ENCODE assay signal across 10 cellular contexts in the genomic region with DNA sequence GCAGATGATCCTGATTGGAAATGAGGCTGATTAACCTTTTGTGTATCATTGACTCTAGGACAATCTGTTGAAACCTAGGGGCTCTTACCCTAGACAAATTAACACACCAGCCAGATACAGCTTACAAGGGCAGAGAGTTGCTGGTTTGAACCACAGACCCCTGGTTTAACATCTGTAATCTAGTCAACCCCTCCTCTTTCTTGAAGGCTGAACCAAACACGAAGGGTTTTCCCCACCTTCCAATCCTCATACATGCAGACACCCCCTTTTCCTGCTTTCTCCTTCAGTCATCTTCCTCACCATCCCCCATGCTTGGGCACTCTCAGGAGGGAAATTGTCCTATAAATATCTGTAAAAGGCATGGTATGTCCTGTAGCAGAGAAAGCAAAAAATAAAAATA.
DNase-seq lines count a peak whose midpoint lies in the region; ATAC-seq, FAIRE-seq and TF ChIP-seq lines count a peak whose summit lies in the region.
"Had no signal": no experiment of that assay in that cellular context is flagged by ENCODE, and none has a peak within 500 bp of the region (broad histone marks: within the 10 kb centered on the region; RNA-seq: fewer than 3 reads in every experiment).

No MANE protein-coding gene starts in this region.

- no peaks in the 10 kb centered on the region for H3K27me3 ChIP-seq in heart right ventricle
- H3K27me3 ChIP-seq in tibial nerve: peaks cover 0 to 10% of the 10 kb centered on the region in 2 donors

- H3K4me1 ChIP-seq in heart right ventricle (peaks cover 9 to 100% (median 53%) of the 10 kb centered on the region in 9 donors), kidney (ENCODE audit: control insufficient read depth in 1 of 2, insufficient read depth in 1 of 2, low read depth in 1 of 2, low read length in 2 of 2) (peaks cover 31 to 47% of the 10 kb centered on the region in 2 donors), tibial nerve (peaks cover 0 to 61% (median 18%) of the 10 kb centered on the region in 4 donors)

- no peaks in the 10 kb centered on the region for H3K9me3 ChIP-seq in heart right ventricle
- H3K9me3 ChIP-seq in kidney (ENCODE audit: control insufficient read depth in 1 of 2, low read length in 2 of 2): no peaks in the 10 kb centered on the region
- H3K9me3 ChIP-seq in tibial nerve: no peaks in the 10 kb centered on the region

- DNase-seq in heart right ventricle (no peak), left cardiac atrium (no peak), kidney (no peak), tibial nerve (ENCODE audit: low spot score in 2 of 2) (no peak), nucleus accumbens (lab: John Stamatoyannopoulos, UW) (no peak), HPDE6-E6E7 (ENCODE audit: extremely low spot score) (no peak)
- no peak for DNase-seq in activated naive CD4-positive, alpha-beta T cell treated with anti-CD3 and anti-CD28 coated beads, Interleukin-2, amount 50 U/mL, for 72 hours (ENCODE audit: low spot score in 2 of 2)
- DNase-seq in stimulated activated CD4-positive, alpha-beta T cell treated with anti-CD3 and anti-CD28 coated beads, Interleukin-2, amount 100 ng/mL, for 24 hours: no peak

- H3K36me3 Mint-ChIP-seq in activated naive CD4-positive, alpha-beta T cell treated with anti-CD3 and anti-CD28 coated beads, Interleukin-2, amount 50 U/mL, for 72 hours: peaks cover 0 to 21% of the 10 kb centered on the region in 2 donors

- peak overlapping the region; percentile 83 to 94 for H3K27ac Mint-ChIP-seq in activated naive CD4-positive, alpha-beta T cell treated with anti-CD3 and anti-CD28 coated beads, Interleukin-2, amount 50 U/mL, for 72 hours

- peak overlapping the region in 1 of 10 donors; percentile 43 for H3K4me3 ChIP-seq in heart right ventricle
- H3K4me3 ChIP-seq in kidney (ENCODE audit: low read length in 2 of 2): no peak overlapping the region
- no peak overlapping the region for H3K4me3 ChIP-seq in tibial nerve

- H3K9ac ChIP-seq in kidney (ENCODE audit: low read length in 2 of 2): peak overlapping the region in 1 of 2 donors; percentile 67

- no peak for TF ChIP-seq EP300 in tibial nerve (IDR thresholded peaks at IDR 0.05)

- ATAC-seq in heart right ventricle (peak in 2 of 8 donors; percentile 5 to 18), left cardiac atrium (no peak)
- ATAC-seq in activated naive CD4-positive, alpha-beta T cell treated with anti-CD3 and anti-CD28 coated beads, Interleukin-2, amount 50 U/mL, for 72 hours: peak; percentile 18 to 23

- no peaks in the 10 kb centered on the region for H3K36me3 ChIP-seq in heart right ventricle
- H3K36me3 ChIP-seq in kidney (ENCODE audit: control insufficient read depth in 1 of 2, insufficient read depth in 2 of 2, low read length in 2 of 2): no peaks in the 10 kb centered on the region
- H3K36me3 ChIP-seq in tibial nerve: no peaks in the 10 kb centered on the region

- peak overlapping the region; percentile 50 to 91 (median 77) for H3K27ac ChIP-seq in heart right ventricle
- H3K27ac ChIP-seq in kidney (ENCODE audit: low read depth in 2 of 2, low read length in 2 of 2): peak overlapping the region; percentile 84 to 89
- H3K27ac ChIP-seq in tibial nerve: peak overlapping the region in 3 of 4 donors; percentile 12 to 65 (median 59)

- intact Hi-C loops in heart right ventricle (cut with DNase I): loop anchor here in 7 of 10 donors (2.0 to 10.0 kb wide), 6 partner anchors 42 to 155 kb away; partner anchors contain the start of gene HIF1A (in 3 of the 7)
- intact Hi-C loops in left cardiac atrium (cut with DNase I): no loop called here
- intact Hi-C loops in kidney (cut with DNase I): no loop called here

- no peak for TF ChIP-seq POLR2A in tibial nerve (IDR thresholded peaks at IDR 0.05)

- TF ChIP-seq CTCF in heart right ventricle (IDR thresholded peaks at IDR 0.05) (no peak), kidney (IDR thresholded peaks at IDR 0.05; ENCODE audit: borderline replicate concordance, extremely low read depth, insufficient read depth) (no peak), tibial nerve (IDR thresholded peaks at IDR 0.05) (no peak)

- WGBS in heart right ventricle, 2 donors: 76 to 77% methylated on average over 1 of the region's 1 CpG
- 65 to 80% methylated on average over 1 of the region's 1 CpG for WGBS in tibial nerve, 2 donors

- peaks cover 0 to under 1% of the 10 kb centered on the region in 2 donors for H3K9me3 Mint-ChIP-seq in activated naive CD4-positive, alpha-beta T cell treated with anti-CD3 and anti-CD28 coated beads, Interleukin-2, amount 50 U/mL, for 72 hours
- H3K9me3 Mint-ChIP-seq: nephron had no signal

- no peak for FAIRE-seq in kidney (lab: Jason Lieb, UNC)
- FAIRE-seq: TTC549 had no signal

Comparison
In these comparisons a context has a peak if more than half of its experiments do, and no peak if none do; other contexts are left out.
1. intact Hi-C loops: an anchor here in heart right ventricle (2.0 to 10.0 kb wide); none called in left cardiac atrium and kidney.
2. ATAC-seq: peak in activated naive CD4-positive, alpha-beta T cell treated with anti-CD3 and anti-CD28 coated beads, Interleukin-2, amount 50 U/mL, for 72 hours (2 of 2); none in left cardiac atrium (0 of 2).
3. Peak in every context shown above with its lines, with median percentiles within 50 percentile points of each other: H3K27ac ChIP-seq.